8 cellular contexts compared by ENCODE assay signal in the genomic region with DNA sequence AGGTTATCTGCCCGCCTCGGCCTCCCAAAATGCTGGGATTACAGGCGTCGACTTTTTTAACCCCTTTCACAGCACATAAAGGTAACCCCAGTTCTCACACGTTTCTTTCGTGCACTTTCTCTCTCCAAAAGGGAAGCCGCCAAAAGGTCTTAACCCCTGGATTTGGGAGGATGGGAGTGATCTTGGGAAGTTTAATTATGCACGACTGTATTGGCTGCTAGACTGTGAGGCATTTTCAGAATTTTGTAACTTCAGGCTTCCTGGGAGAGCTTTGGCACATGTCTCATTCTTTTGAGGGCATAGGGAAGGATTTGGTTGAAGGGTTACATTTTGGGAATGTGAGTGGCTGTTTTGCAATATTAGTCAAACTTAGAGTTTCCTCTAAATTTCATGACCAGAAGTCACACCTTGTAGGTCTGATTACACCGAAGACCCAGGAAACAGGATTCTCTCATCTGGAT. TPM values are rescaled to one million over a fixed set of nuclear protein-coding genes. Genes with fewer than 3 reads are reported as not detected.
DNase-seq lines count a peak whose midpoint lies in the region; ATAC-seq and TF ChIP-seq lines count a peak whose summit lies in the region.

No MANE protein-coding gene starts in this region.

- DNase-seq in CD8-positive, alpha-beta memory T cell = peak in 1 of 5 donors; percentile 10
- peak; percentile 26 for DNase-seq in NB4 (ENCODE audit: low read depth)
- DNase-seq in effector memory CD4-positive, alpha-beta T cell = no peak
- DNase-seq in NCI-H187 (lab: John Stamatoyannopoulos, UW) = no peak
- no peak for DNase-seq in DMS153 treated with DMSO at 0.1 percent for 48 hours (lab: John Stamatoyannopoulos, UW; ENCODE audit: unreplicated experiment)

- peaks cover 0 to 26% (median 3%) of the 10 kb centered on the region in 3 donors for H3K36me3 Mint-ChIP-seq in CD8-positive, alpha-beta memory T cell

- H3K4me3 Mint-ChIP-seq in CD8-positive, alpha-beta memory T cell = peak overlapping the region; percentile 92 to 99 (median 97)

- peaks cover 40 to 53% (median 48%) of the 10 kb centered on the region in 3 donors for H3K4me1 Mint-ChIP-seq in CD8-positive, alpha-beta memory T cell

- CTCF ChIA-PET in CD8-positive, alpha-beta memory T cell (lab: Charles Lee) = interaction anchor here (1.2 to 6.4 kb wide), 13 partner anchors 11 to 274 kb away, joined by 3 to 121 read pairs (median 11); a partner anchor contains a TSS

- H3K4me1 ChIP-seq in CD8-positive, alpha-beta memory T cell (ENCODE audit: insufficient read depth, low read length) = peaks cover 31% of the 10 kb centered on the region
- H3K4me1 ChIP-seq in effector memory CD4-positive, alpha-beta T cell (ENCODE audit: control insufficient read depth, insufficient read depth, low read length, poor library complexity, severe bottlenecking) = peaks cover 15% of the 10 kb centered on the region
- H3K4me1 ChIP-seq in neuron (ENCODE audit: insufficient read depth, low read length) = peaks cover 17% of the 10 kb centered on the region

- H3K27me3 ChIP-seq in CD8-positive, alpha-beta memory T cell (ENCODE audit: insufficient read depth, low read length, poor library complexity, severe bottlenecking) = no peaks in the 10 kb centered on the region
- H3K27me3 ChIP-seq in effector memory CD4-positive, alpha-beta T cell (replicated peaks; ENCODE audit: control insufficient read depth, insufficient read depth, low read length, poor library complexity, severe bottlenecking) = no peaks in the 10 kb centered on the region
- no peaks in the 10 kb centered on the region for H3K27me3 ChIP-seq in neuron (ENCODE audit: insufficient read depth, low read length)

- ATAC-seq in GM19397 (IDR thresholded peaks at IDR 0.05; ENCODE audit: unreplicated experiment) = no peak
- no peak for ATAC-seq in GM18870 (IDR thresholded peaks at IDR 0.05; ENCODE audit: unreplicated experiment)

- peaks cover 11% of the 10 kb centered on the region for H3K36me3 ChIP-seq in CD8-positive, alpha-beta memory T cell (ENCODE audit: insufficient read depth, low read length)
- no peaks in the 10 kb centered on the region for H3K36me3 ChIP-seq in effector memory CD4-positive, alpha-beta T cell (ENCODE audit: control insufficient read depth, insufficient read depth, low read length)
- peaks cover 10% of the 10 kb centered on the region for H3K36me3 ChIP-seq in neuron (ENCODE audit: insufficient read depth, low read length)

- H3K27ac Mint-ChIP-seq in CD8-positive, alpha-beta memory T cell = peak overlapping the region; percentile 93 to 100 (median 98)

- TF ChIP-seq CTCF in NB4 (IDR thresholded peaks at IDR 0.05; ENCODE audit: low read depth, low read length) = no peak

- no peaks in the 10 kb centered on the region for H3K9me3 Mint-ChIP-seq in CD8-positive, alpha-beta memory T cell

- no peaks in the 10 kb centered on the region for H3K9me3 ChIP-seq in CD8-positive, alpha-beta memory T cell (ENCODE audit: low read length)
- H3K9me3 ChIP-seq in effector memory CD4-positive, alpha-beta T cell (ENCODE audit: control insufficient read depth, low read length) = no peaks in the 10 kb centered on the region
- no peaks in the 10 kb centered on the region for H3K9me3 ChIP-seq in neuron (ENCODE audit: low read length)

- H2AFZ ChIP-seq in neuron (ENCODE audit: low read depth, low read length) = no peak overlapping the region

- peak overlapping the region; percentile 36 for H3K4me3 ChIP-seq in CD8-positive, alpha-beta memory T cell (ENCODE audit: low read length)
- H3K4me3 ChIP-seq in NB4 (ENCODE audit: low read depth, low read length) (peak overlapping the region; percentile 74), neuron (ENCODE audit: low read length) (peak overlapping the region; percentile 91)
- H3K4me3 ChIP-seq in effector memory CD4-positive, alpha-beta T cell (ENCODE audit: insufficient read depth, low read depth, low read length, poor library complexity, severe bottlenecking) = peak overlapping the region; percentile 71

- TF ChIP-seq POLR2A in NB4 (IDR thresholded peaks at IDR 0.05; ENCODE audit: extremely low read depth, insufficient read length) = no peak

- peak overlapping the region; percentile 84 for H3K27ac ChIP-seq in CD8-positive, alpha-beta memory T cell (ENCODE audit: low read depth, low read length)
- H3K27ac ChIP-seq in effector memory CD4-positive, alpha-beta T cell (ENCODE audit: insufficient read depth, low read length, poor library complexity, severe bottlenecking) = peak overlapping the region; percentile 85

- POLR2A ChIA-PET in CD8-positive, alpha-beta memory T cell (lab: Charles Lee) = interaction anchor here (0.6 to 4.8 kb wide), 7 partner anchors 29 to 446 kb away, joined by 3 to 60 read pairs (median 3); a partner anchor contains a TSS

- H3K27me3 Mint-ChIP-seq in CD8-positive, alpha-beta memory T cell = peaks cover 0 to 8% of the 10 kb centered on the region in 2 donors

RNA-seq across cellular contexts. Expression of a gene that starts 1.4 kb away (rescaled TPM):
- 100 to 1,000 TPM; 107 to 118 TPM for total RNA-seq in CD8-positive, alpha-beta memory T cell
- 92.4 TPM for polyA plus RNA-seq in CD8-positive, alpha-beta memory T cell

RNA-seq across cellular contexts. Expression of a gene that starts 31.0 kb away (rescaled TPM):
- 10 to 100 TPM; 41.2 to 42.3 TPM for total RNA-seq in CD8-positive, alpha-beta memory T cell
- 47.4 TPM for polyA plus RNA-seq in CD8-positive, alpha-beta memory T cell

RNA-seq across cellular contexts. Expression of a gene that starts 32.6 kb away (rescaled TPM):
- total RNA-seq in CD8-positive, alpha-beta memory T cell = 1,000 to 10,000 TPM; 1,010 to 1,017 TPM
- 2,423 TPM for polyA plus RNA-seq in CD8-positive, alpha-beta memory T cell

RNA-seq across cellular contexts. Expression of a gene that starts 33.4 kb away (rescaled TPM):
- total RNA-seq in CD8-positive, alpha-beta memory T cell = 100 to 1,000 TPM; 102 to 104 TPM
- 4.6 TPM for polyA plus RNA-seq in CD8-positive, alpha-beta memory T cell

RNA-seq across cellular contexts. Expression of a gene that starts 38.3 kb away (rescaled TPM):
- total RNA-seq in CD8-positive, alpha-beta memory T cell = 10 to 100 TPM; 68.6 to 70.0 TPM
- 6.2 TPM for polyA plus RNA-seq in CD8-positive, alpha-beta memory T cell

Comparison
In these comparisons a context has a peak if more than half of its experiments do, and no peak if none do; other contexts are left out.
1. H3K4me3 ChIP-seq: peak in every context shown above with its lines; median percentile 91 in neuron; 74 in NB4; 71 in effector memory CD4-positive, alpha-beta T cell; 36 in CD8-positive, alpha-beta memory T cell.